15 cellular contexts compared by ENCODE assay signal in genomic region chr2:55550368-55551102, GRCh38. TPM values are rescaled to one million over a fixed set of nuclear protein-coding genes. Genes with fewer than 3 reads are reported as not detected.
DNase-seq lines count a peak whose midpoint lies in the region; TF ChIP-seq lines count a peak whose summit lies in the region.
"Had no signal": no experiment of that assay in that cellular context is flagged by ENCODE, and none has a peak within 500 bp of the region (broad histone marks: within the 10 kb centered on the region; RNA-seq: fewer than 3 reads in every experiment).

No MANE protein-coding gene starts in this region.

- H3K27me3 ChIP-seq in osteoblast (ENCODE audit: insufficient read depth, low read length) (no peaks in the 10 kb centered on the region), MM.1S (replicated peaks; ENCODE audit: insufficient read depth, low read length) (no peaks in the 10 kb centered on the region)

- H3K27me3 Mint-ChIP-seq in activated CD4-positive, alpha-beta T cell treated with anti-CD3 and anti-CD28 coated beads, Interleukin-2, amount 10 ng/mL, durations not matched to agents 7 days and 5 days: no peaks in the 10 kb centered on the region
- H3K27me3 Mint-ChIP-seq: activated CD4-positive, alpha-beta T cell treated with anti-CD3 and anti-CD28 coated beads for 36 hours had no signal

- H4K20me1 ChIP-seq in osteoblast (ENCODE audit: insufficient read depth, low read length) (peaks cover 10% of the 10 kb centered on the region), MM.1S (ENCODE audit: insufficient read depth, low read length) (no peaks in the 10 kb centered on the region)

- TF ChIP-seq CTCF in cardiac fibroblast (IDR thresholded peaks at IDR 0.05; ENCODE audit: low read depth, low read length) (no peak), osteoblast (IDR thresholded peaks at IDR 0.05; ENCODE audit: extremely low read depth, low read depth, low read length) (no peak), MM.1S (IDR thresholded peaks at IDR 0.05; ENCODE audit: low read length) (no peak)

- CTCF ChIA-PET in activated CD4-positive, alpha-beta T cell treated with anti-CD3 and anti-CD28 coated beads, Interleukin-2, amount 10 ng/mL, durations not matched to agents 7 days and 5 days (lab: Charles Lee): interaction anchor here (0.9 kb wide), 1 partner anchor 113 kb away, joined by 3 read pairs; no protein-coding TSS in a partner anchor

- H3K79me2 ChIP-seq in osteoblast (ENCODE audit: insufficient read depth, low read length) (no peaks in the 10 kb centered on the region), MM.1S (ENCODE audit: low read length) (no peaks in the 10 kb centered on the region)

- H3K36me3 ChIP-seq in osteoblast (ENCODE audit: insufficient read depth, low read length) (peaks cover 8% of the 10 kb centered on the region), MM.1S (replicated peaks; ENCODE audit: insufficient read depth, low read length) (no peaks in the 10 kb centered on the region)

- H3K4me1 ChIP-seq in osteoblast (ENCODE audit: insufficient read depth, low read length) (peaks cover 6% of the 10 kb centered on the region), MM.1S (ENCODE audit: low read length) (no peaks in the 10 kb centered on the region)

- no peak overlapping the region for H2AFZ ChIP-seq in osteoblast (ENCODE audit: low read length)
- H2AFZ ChIP-seq in MM.1S (ENCODE audit: low read length): no peak overlapping the region

- no peak overlapping the region for H3K4me2 ChIP-seq in osteoblast (ENCODE audit: insufficient read depth, low read length)
- H3K4me2 ChIP-seq in MM.1S (ENCODE audit: low read depth, low read length): no peak overlapping the region
- H3K4me2 ChIP-seq: KMS-11 had no signal

- peak; percentile 75 for DNase-seq in DMS53 (lab: John Stamatoyannopoulos, UW)
- peak; percentile 28 for DNase-seq in NCI-H2029 treated with DMSO at 0.1 percent for 48 hours (lab: John Stamatoyannopoulos, UW)
- DNase-seq in cardiac fibroblast (ENCODE audit: low read depth in 2 of 2): peak; percentile 69 to 89
- DNase-seq in osteoblast (ENCODE audit: insufficient read length, low spot score, missing footprints): peak; percentile 68
- DNase-seq in NCI-H2196 treated with DMSO at 0.1 percent for 48 hours (lab: John Stamatoyannopoulos, UW; ENCODE audit: unreplicated experiment): no peak
- no peak for DNase-seq in OCI-M2 (lab: John Stamatoyannopoulos, UW; ENCODE audit: unreplicated experiment)
- no peak for DNase-seq in MM.1S
- no peak for DNase-seq in activated CD4-positive, alpha-beta T cell treated with anti-CD3 and anti-CD28 coated beads, Interleukin-2, amount 10 ng/mL, durations not matched to agents 7 days and 5 days
- DNase-seq: activated CD4-positive, alpha-beta T cell treated with anti-CD3 and anti-CD28 coated beads for 36 hours; activated naive CD4-positive, alpha-beta T cell treated with anti-CD3 and anti-CD28 coated beads, Interleukin-2, amount 50 U/mL, for 16 hours; DMS79 treated with DMSO at 0.1 percent for 48 hours; NCI-H510A; nephron progenitor cell; stimulated activated CD4-positive, alpha-beta T cell treated with anti-CD3 and anti-CD28 coated beads, Interleukin-2, amount 100 ng/mL, for 24 hours had no signal

- POLR2A ChIA-PET in activated CD4-positive, alpha-beta T cell treated with anti-CD3 and anti-CD28 coated beads, Interleukin-2, amount 10 ng/mL, durations not matched to agents 7 days and 5 days (lab: Charles Lee): interaction anchor here (0.6 kb wide), 1 partner anchor 60 kb away, joined by 7 read pairs; no protein-coding TSS in a partner anchor

- peaks cover 1% of the 10 kb centered on the region for H3K4me1 Mint-ChIP-seq in activated CD4-positive, alpha-beta T cell treated with anti-CD3 and anti-CD28 coated beads, Interleukin-2, amount 10 ng/mL, durations not matched to agents 7 days and 5 days
- H3K4me1 Mint-ChIP-seq: activated CD4-positive, alpha-beta T cell treated with anti-CD3 and anti-CD28 coated beads for 36 hours had no signal

- H3K27ac ChIP-seq in osteoblast (ENCODE audit: low read depth, low read length) (no peak overlapping the region), MM.1S (ENCODE audit: low read length) (no peak overlapping the region)
- H3K27ac ChIP-seq: KMS-11 had no signal

- peaks cover 49% of the 10 kb centered on the region for H3K36me3 Mint-ChIP-seq in activated CD4-positive, alpha-beta T cell treated with anti-CD3 and anti-CD28 coated beads, Interleukin-2, amount 10 ng/mL, durations not matched to agents 7 days and 5 days (ENCODE audit: low read depth)

- H3K4me3 Mint-ChIP-seq in activated CD4-positive, alpha-beta T cell treated with anti-CD3 and anti-CD28 coated beads, Interleukin-2, amount 10 ng/mL, durations not matched to agents 7 days and 5 days: no peak overlapping the region
- H3K4me3 Mint-ChIP-seq: activated CD4-positive, alpha-beta T cell treated with anti-CD3 and anti-CD28 coated beads for 36 hours; nephron progenitor cell had no signal

- no peaks in the 10 kb centered on the region for H3K9me2 ChIP-seq in MM.1S (replicated peaks; ENCODE audit: insufficient read depth, low read length)

- H3F3A ChIP-seq in MM.1S (ENCODE audit: insufficient read depth, low read length): no peaks in the 10 kb centered on the region

- H3K9ac ChIP-seq in MM.1S (ENCODE audit: low read length): no peak overlapping the region
- H3K9ac ChIP-seq: KMS-11 had no signal

- no peak overlapping the region for H3K27ac Mint-ChIP-seq in activated CD4-positive, alpha-beta T cell treated with anti-CD3 and anti-CD28 coated beads, Interleukin-2, amount 10 ng/mL, durations not matched to agents 7 days and 5 days
- H3K27ac Mint-ChIP-seq: activated CD4-positive, alpha-beta T cell treated with anti-CD3 and anti-CD28 coated beads for 36 hours had no signal

- H3K9me3 ChIP-seq in osteoblast (ENCODE audit: low read depth, low read length) (no peaks in the 10 kb centered on the region), MM.1S (replicated peaks; ENCODE audit: insufficient read depth, low read length) (no peaks in the 10 kb centered on the region)

- H3K4me3 ChIP-seq in cardiac fibroblast (replicated peaks in 1 of 2; ENCODE audit: low read depth in 2 of 2, low read length in 2 of 2) (no peak overlapping the region), osteoblast (ENCODE audit: insufficient read depth, low read length) (no peak overlapping the region), MM.1S (ENCODE audit: low read length) (no peak overlapping the region)

- no peaks in the 10 kb centered on the region for H3K9me3 Mint-ChIP-seq in activated CD4-positive, alpha-beta T cell treated with anti-CD3 and anti-CD28 coated beads, Interleukin-2, amount 10 ng/mL, durations not matched to agents 7 days and 5 days
- H3K9me3 Mint-ChIP-seq: nephron progenitor cell had no signal

RNA-seq across cellular contexts. Expression of gene CFAP36, which starts 31.0 kb away (rescaled TPM):
- 30.4 and 35.1 TPM in 2 replicates for total RNA-seq in osteoblast
- 10 to 100 TPM; 22.9 to 24.6 TPM for total RNA-seq in activated CD4-positive, alpha-beta T cell treated with anti-CD3 and anti-CD28 coated beads, Interleukin-2, amount 10 ng/mL, durations not matched to agents 7 days and 5 days

Comparison
In these comparisons a context has a peak if more than half of its experiments do, and no peak if none do; other contexts are left out.
1. DNase-seq: peak in DMS53 (single experiment), NCI-H2029 treated with DMSO at 0.1 percent for 48 hours (single experiment), cardiac fibroblast (2 of 2) and osteoblast (single experiment); none in NCI-H2196 treated with DMSO at 0.1 percent for 48 hours (single experiment), OCI-M2 (single experiment), MM.1S (single experiment) and activated CD4-positive, alpha-beta T cell treated with anti-CD3 and anti-CD28 coated beads, Interleukin-2, amount 10 ng/mL, durations not matched to agents 7 days and 5 days (single experiment).